ENCODE assay signal across 8 cellular contexts in the genomic region with DNA sequence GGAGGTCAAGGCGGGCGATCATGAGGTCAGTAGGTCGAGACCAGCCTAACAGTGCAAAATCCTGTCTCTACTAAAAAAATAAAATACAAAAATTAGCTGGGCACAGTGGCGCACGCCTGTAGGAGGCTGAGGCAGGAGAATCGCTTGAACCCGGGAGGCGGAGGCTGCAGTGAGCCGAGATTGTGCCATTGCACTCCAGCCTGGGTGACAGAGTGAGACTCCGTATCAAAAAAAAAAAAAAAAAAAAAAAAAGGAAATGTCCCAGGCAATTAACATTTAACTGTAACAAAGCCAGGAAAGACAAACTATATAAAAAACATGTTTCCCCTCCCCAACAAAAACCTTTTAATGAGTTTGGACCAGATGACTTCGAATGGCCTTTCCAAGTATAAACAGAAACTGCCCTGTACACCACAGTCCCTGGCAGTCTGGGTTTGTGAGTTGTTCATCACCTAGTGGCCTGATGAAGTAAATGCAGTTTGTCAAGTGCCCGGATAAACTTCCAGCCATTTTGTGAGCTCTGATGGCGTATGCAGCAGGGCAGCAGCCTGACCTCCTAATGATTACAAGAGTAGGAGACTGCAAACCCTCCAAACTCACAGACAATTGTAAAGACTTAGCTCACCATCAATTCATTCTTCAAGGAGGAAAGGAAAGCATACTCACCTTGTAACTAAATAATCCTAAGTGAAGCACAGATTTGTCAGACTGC. TPM values are rescaled to one million over a fixed set of nuclear protein-coding genes. Genes with fewer than 3 reads are reported as not detected.
A peak's percentile ranks its signal among the peaks of the same experiment; 100 is the strongest.
DNase-seq lines count a peak whose midpoint lies in the region; ATAC-seq, FAIRE-seq and TF ChIP-seq lines count a peak whose summit lies in the region.

No MANE protein-coding gene starts in this region.

- H3K4me3 ChIP-seq in GM12878 (no peak overlapping the region), right atrium auricular region (no peak overlapping the region), rectal smooth muscle tissue (ENCODE audit: low read length) (no peak overlapping the region)

- peak; percentile 77 for ATAC-seq in activated CD8-positive, alpha-beta memory T cell treated with anti-CD3 and anti-CD28 coated beads, Interleukin-2, amount 10 ng/mL, durations not matched to agents 7 days and 5 days
- ATAC-seq in HG02885 (IDR thresholded peaks at IDR 0.05; ENCODE audit: poor library complexity, unreplicated experiment) (peak; percentile 82), GM12878 (peak; percentile 86)

- H3K4me3 Mint-ChIP-seq in activated CD8-positive, alpha-beta memory T cell treated with anti-CD3 and anti-CD28 coated beads, Interleukin-2, amount 10 ng/mL, durations not matched to agents 7 days and 5 days: peak overlapping the region; percentile 68

- TF ChIP-seq RAD21 in GM12878 (IDR thresholded peaks at IDR 0.05; ENCODE audit: insufficient read depth, low read depth, low read length): peak; percentile 90

- intact Hi-C loops in GM12878 (cut with micrococcal nuclease; ENCODE audit: unreplicated experiment): loop anchor here (1.0 kb wide), 1 partner anchor 13 kb away; no protein-coding TSS in a partner anchor

- no peak for TF ChIP-seq EP300 in GM12878 (IDR thresholded peaks at IDR 0.05; ENCODE audit: borderline replicate concordance in 1 of 2, control insufficient read depth in 1 of 2, low read depth in 2 of 2, low read length in 2 of 2)

- H3K79me2 ChIP-seq in GM12878 (ENCODE audit: control insufficient read depth, insufficient read depth, low read length): peaks cover 15% of the 10 kb centered on the region

- SMC1A ChIA-PET in GM12878 (lab: Charles Lee; ENCODE audit: uncharacterized antibody, unreplicated experiment): interaction anchor here (0.6 to 10.9 kb wide), 25 partner anchors 12 to 346 kb away, joined by 3 to 170 read pairs (median 4); partner anchors contain the start of gene MXD1

- H3K27ac Mint-ChIP-seq in activated CD8-positive, alpha-beta memory T cell treated with anti-CD3 and anti-CD28 coated beads, Interleukin-2, amount 10 ng/mL, durations not matched to agents 7 days and 5 days: peak overlapping the region; percentile 96

- peak; percentile 37; the same call in 1 of the 2 replicates for TF ChIP-seq POLR2A in GM12878 (IDR thresholded peaks at IDR 0.05; ENCODE audit: low read depth, low read length)

- TF ChIP-seq CTCF in GM12878 (IDR thresholded peaks at IDR 0.05 in 2 of 3, conservative IDR thresholded peaks at IDR 0.05 in 1 of 3; ENCODE audit: control insufficient read depth in 2 of 3, extremely low read depth in 1 of 3, insufficient read depth in 1 of 3, low read depth in 3 of 3, low read length in 3 of 3): peak; percentile 80 to 90 (median 86)
- peak; percentile 76 to 89 for TF ChIP-seq CTCF in right atrium auricular region (IDR thresholded peaks at IDR 0.05)

- in situ Hi-C loops in GM12878 (cut with MboI): loop anchor here (5.0 kb wide), 1 partner anchor 153 kb away; the partner anchor contains the start of gene MXD1

- POLR2A ChIA-PET in GM12878 (lab: Charles Lee): interaction anchor here (0.5 to 6.7 kb wide), 18 partner anchors 11 to 267 kb away, joined by 3 to 119 read pairs (median 4); partner anchors contain the start of genes C2orf42 and MXD1

- WGBS in GM12878 (ENCODE audit: insufficient coverage, insufficient replicate concordance, low lambda C conversion rate, missing lambda C conversion rate): 73% methylated on average over 12 of the region's 13 CpGs

- H3K4me2 ChIP-seq in GM12878 (ENCODE audit: control insufficient read depth, insufficient read depth): no peak overlapping the region

- CTCF ChIA-PET in activated CD8-positive, alpha-beta memory T cell treated with anti-CD3 and anti-CD28 coated beads, Interleukin-2, amount 10 ng/mL, durations not matched to agents 7 days and 5 days (lab: Charles Lee): interaction anchor here (0.6 to 29.2 kb wide), 27 partner anchors 8 to 346 kb away, joined by 3 to 382 read pairs (median 4); partner anchors contain the start of genes MXD1, PCBP1 and SNRNP27
- CTCF ChIA-PET in GM12878 (lab: Yijun Ruan, JAX): interaction anchor here (0.6 to 7.0 kb wide), 30 partner anchors 8 to 425 kb away, joined by 3 to 119 read pairs (median 4); partner anchors contain the start of genes MXD1 and PCBP1

- H3K27me3 Mint-ChIP-seq in activated CD8-positive, alpha-beta memory T cell treated with anti-CD3 and anti-CD28 coated beads, Interleukin-2, amount 10 ng/mL, durations not matched to agents 7 days and 5 days: no peaks in the 10 kb centered on the region

- H3K4me1 ChIP-seq in GM12878 (ENCODE audit: control insufficient read depth, insufficient read depth, low read length): peaks cover 18% of the 10 kb centered on the region
- H3K4me1 ChIP-seq in right atrium auricular region: peaks cover 0 to 8% of the 10 kb centered on the region in 2 donors
- H3K4me1 ChIP-seq in rectal smooth muscle tissue (ENCODE audit: control insufficient read depth, insufficient read depth, low read length): peaks cover 3% of the 10 kb centered on the region

- peaks cover 46% of the 10 kb centered on the region for H3K4me1 Mint-ChIP-seq in activated CD8-positive, alpha-beta memory T cell treated with anti-CD3 and anti-CD28 coated beads, Interleukin-2, amount 10 ng/mL, durations not matched to agents 7 days and 5 days

- FAIRE-seq in GM12878 (lab: Jason Lieb, UNC): peak; percentile 96

- H3K36me3 Mint-ChIP-seq in activated CD8-positive, alpha-beta memory T cell treated with anti-CD3 and anti-CD28 coated beads, Interleukin-2, amount 10 ng/mL, durations not matched to agents 7 days and 5 days: peaks cover 37% of the 10 kb centered on the region

- BruUV-seq in GM12878 (replicated peaks; lab: Mats Ljungman, UMichigan): no TSS peak

- RAD21 ChIA-PET in GM12878 (lab: Charles Lee; ENCODE audit: unreplicated experiment): interaction anchor here (0.6 to 7.4 kb wide), 17 partner anchors 13 to 346 kb away, joined by 3 to 154 read pairs (median 5); partner anchors contain the start of genes C2orf42 and MXD1

- H3K27ac ChIP-seq in GM12878 (ENCODE audit: control insufficient read depth, insufficient read depth): peak overlapping the region; percentile 89
- H3K27ac ChIP-seq in right atrium auricular region: peak overlapping the region; percentile 61 to 84
- peak overlapping the region; percentile 72 for H3K27ac ChIP-seq in rectal smooth muscle tissue (ENCODE audit: low read depth, low read length)

- H3K9me3 ChIP-seq in GM12878 (replicated peaks; ENCODE audit: control insufficient read depth, insufficient read depth, low read length): no peaks in the 10 kb centered on the region
- no peaks in the 10 kb centered on the region for H3K9me3 ChIP-seq in right atrium auricular region

- peak; percentile 83 for DNase-seq in activated CD8-positive, alpha-beta memory T cell treated with anti-CD3 and anti-CD28 coated beads, Interleukin-2, amount 10 ng/mL, durations not matched to agents 7 days and 5 days
- no peak for DNase-seq in activated CD8-positive, alpha-beta memory T cell treated with anti-CD3 and anti-CD28 coated beads for 24 hours
- DNase-seq in NCI-H1694 (lab: John Stamatoyannopoulos, UW) (peak; percentile 72), T follicular helper cell (ENCODE audit: low read depth) (peak; percentile 38), GM12878 (ENCODE audit: low read depth, low spot score) (no peak), right atrium auricular region (ENCODE audit: low spot score) (peak; percentile 80)

- H3K9me3 Mint-ChIP-seq in activated CD8-positive, alpha-beta memory T cell treated with anti-CD3 and anti-CD28 coated beads, Interleukin-2, amount 10 ng/mL, durations not matched to agents 7 days and 5 days (ENCODE audit: low read depth): no peaks in the 10 kb centered on the region

- H4K20me1 ChIP-seq in GM12878 (ENCODE audit: control insufficient read depth, insufficient read depth): no peaks in the 10 kb centered on the region

- H3K27me3 ChIP-seq in GM12878 (replicated peaks in 1 of 2; ENCODE audit: control insufficient read depth in 2 of 2, insufficient read depth in 2 of 2, low read length in 1 of 2): no peaks in the 10 kb centered on the region
- H3K27me3 ChIP-seq in right atrium auricular region: no peaks in the 10 kb centered on the region
- H3K27me3 ChIP-seq in rectal smooth muscle tissue (ENCODE audit: control insufficient read depth, insufficient read depth, low read length): no peaks in the 10 kb centered on the region

- H3K9ac ChIP-seq in GM12878 (ENCODE audit: control insufficient read depth, insufficient read depth, low read length): no peak overlapping the region; the same call in 1 of the 2 replicates
- no peak overlapping the region for H3K9ac ChIP-seq in rectal smooth muscle tissue (ENCODE audit: low read length)

- H3K36me3 ChIP-seq in GM12878 (ENCODE audit: control insufficient read depth in 2 of 2, insufficient read depth in 2 of 2, low read length in 1 of 2) (peaks cover 3 to 12% of the 10 kb centered on the region in 2 experiments; a peak in 3 of 4 replicates), right atrium auricular region (peaks cover 28% of the 10 kb centered on the region), rectal smooth muscle tissue (ENCODE audit: control insufficient read depth, insufficient read depth, low read length) (no peaks in the 10 kb centered on the region)

- peak overlapping the region; percentile 91 for H2AFZ ChIP-seq in GM12878 (ENCODE audit: control insufficient read depth, low read depth, low read length)

RNA-seq across cellular contexts. Expression of gene PCBP1, which starts 16.6 kb away (rescaled TPM):
- total RNA-seq in activated CD8-positive, alpha-beta memory T cell treated with anti-CD3 and anti-CD28 coated beads, Interleukin-2, amount 10 ng/mL, durations not matched to agents 7 days and 5 days: 100 to 1,000 TPM; 429 to 464 TPM
- 26.7 and 27.7 TPM in 2 replicates for total RNA-seq in GM12878 (2013; cell fraction: nucleolus; rRNA removed)
- total RNA-seq in GM12878 (2014; rRNA removed) (64.0 and 84.2 TPM in 2 replicates), GM12878 (2014; rRNA removed; fragmentation: Illumina TruSeq; extraction: Trizol) (45.5 and 47.3 TPM in 2 replicates), GM12878 (2021) (494 and 497 TPM in 2 replicates), right atrium auricular region (100 to 1,000 TPM; 121 to 147 TPM)
- 211 TPM for polyA plus RNA-seq in GM12878 (2011; ENCODE audit: low read depth)
- polyA plus RNA-seq in GM12878 (2011; rRNA removed) (83.5 and 121 TPM in 2 replicates), GM12878 (2014; fragmentation: Illumina TruSeq; extraction: Trizol) (304 and 338 TPM in 2 replicates), GM12878 (2014; fragmentation: Nextera tagmentation; extraction: Ambion mirVana) (10 to 100 TPM; 24.4 to 28.9 TPM), GM12878 (2014; rRNA removed) (221 and 272 TPM in 2 replicates), GM12878 (2016; fragmentation: Nextera tagmentation; extraction: Ambion mirVana) (100 to 1,000 TPM; 138 to 259 TPM)
- 149 and 196 TPM in 2 replicates for polyA plus RNA-seq in GM12878 (2011; cell fraction: cytosol; rRNA removed)
- polyA plus RNA-seq in GM12878 (2011; cell fraction: nucleus; rRNA removed): 123 and 173 TPM in 2 replicates
- polyA plus RNA-seq in GM12878 (2012): 433 and 458 TPM in 2 replicates
- 85.5 and 116 TPM in 2 replicates for polyA minus RNA-seq in GM12878 (2011; rRNA and poly(A)+ RNA removed)
- 83.9 and 87.5 TPM in 2 replicates for polyA minus RNA-seq in GM12878 (2011; cell fraction: cytosol; rRNA and poly(A)+ RNA removed)
- 37.4 and 58.0 TPM in 2 replicates for polyA minus RNA-seq in GM12878 (2011; cell fraction: nucleus; rRNA and poly(A)+ RNA removed)

Comparison
In these comparisons a context has a peak if more than half of its experiments do, and no peak if none do; other contexts are left out.
1. DNase-seq: peak in activated CD8-positive, alpha-beta memory T cell treated with anti-CD3 and anti-CD28 coated beads, Interleukin-2, amount 10 ng/mL, durations not matched to agents 7 days and 5 days (single experiment), NCI-H1694 (single experiment), T follicular helper cell (single experiment) and right atrium auricular region (single experiment); none in activated CD8-positive, alpha-beta memory T cell treated with anti-CD3 and anti-CD28 coated beads for 24 hours (single experiment) and GM12878 (single experiment).
2. Peak in every context shown above with its lines, with median percentiles within 50 percentile points of each other: ATAC-seq and H3K27ac ChIP-seq.